8 cellular contexts compared by ENCODE assay signal in genomic region chr1:159826436-159827101, GRCh38. TPM values are rescaled to one million over a fixed set of nuclear protein-coding genes. Genes with fewer than 3 reads are reported as not detected.
DNase-seq lines count a peak whose midpoint lies in the region; ATAC-seq, FAIRE-seq and TF ChIP-seq lines count a peak whose summit lies in the region.

SLAMF8 (plus strand) TSS chr1:159826873; CDS start chr1:159826899, 26 bp downstream.

- H3K9me3 Mint-ChIP-seq in activated T-cell treated with anti-CD3 and anti-CD28 coated beads, Interleukin-2, amount 50 U/mL, for 72 hours = no peaks in the 10 kb centered on the region

- no peak for TF ChIP-seq CTCF in subcutaneous adipose tissue (IDR thresholded peaks at IDR 0.05; ENCODE audit: low read depth)
- TF ChIP-seq CTCF in kidney (IDR thresholded peaks at IDR 0.05; ENCODE audit: borderline replicate concordance, extremely low read depth, insufficient read depth) = no peak

- H3K36me3 Mint-ChIP-seq in activated T-cell treated with anti-CD3 and anti-CD28 coated beads, Interleukin-2, amount 50 U/mL, for 72 hours (ENCODE audit: insufficient read depth in 2 of 2) = peaks cover 0 to 1% of the 10 kb centered on the region in 2 donors

- no peaks in the 10 kb centered on the region for H3K9me3 ChIP-seq in kidney (ENCODE audit: control insufficient read depth in 1 of 2, low read length in 2 of 2)

- no peak within 1 kb of the TSS for H3K27ac ChIP-seq in kidney (ENCODE audit: low read depth in 2 of 2, low read length in 2 of 2)

- no peaks in the 10 kb centered on the region for H3K27me3 Mint-ChIP-seq in activated T-cell treated with anti-CD3 and anti-CD28 coated beads, Interleukin-2, amount 50 U/mL, for 72 hours (ENCODE audit: low read depth)

- H3K36me3 ChIP-seq in kidney (ENCODE audit: control insufficient read depth in 1 of 2, insufficient read depth in 2 of 2, low read length in 2 of 2) = no peaks in the 10 kb centered on the region

- ATAC-seq in Right ventricle myocardium inferior (peak; percentile 29), GM19452 (IDR thresholded peaks at IDR 0.05; ENCODE audit: unreplicated experiment) (no peak)
- peak; percentile 89 to 90 for ATAC-seq in activated T-cell treated with anti-CD3 and anti-CD28 coated beads, Interleukin-2, amount 50 U/mL, for 72 hours (replicated peaks in 1 of 2)

- H3K4me3 ChIP-seq in kidney (ENCODE audit: low read length in 2 of 2) = no peak within 1 kb of the TSS

- H3K4me1 Mint-ChIP-seq in activated T-cell treated with anti-CD3 and anti-CD28 coated beads, Interleukin-2, amount 50 U/mL, for 72 hours (ENCODE audit: low read depth) = peaks cover 59% of the 10 kb centered on the region

- peak within 1 kb of the TSS; percentile 18 for H3K27ac Mint-ChIP-seq in activated T-cell treated with anti-CD3 and anti-CD28 coated beads, Interleukin-2, amount 50 U/mL, for 72 hours

- FAIRE-seq in kidney (lab: Jason Lieb, UNC) = no peak

- H3K9ac ChIP-seq in kidney (ENCODE audit: low read length in 2 of 2) = no peak within 1 kb of the TSS

- peak within 1 kb of the TSS; percentile 19 to 68 for H3K4me3 Mint-ChIP-seq in activated T-cell treated with anti-CD3 and anti-CD28 coated beads, Interleukin-2, amount 50 U/mL, for 72 hours

- no peak for DNase-seq in Right ventricle myocardium inferior (ENCODE audit: missing footprints)
- no peak for DNase-seq in cardiac septum (ENCODE audit: low spot score)
- DNase-seq in activated T-cell treated with anti-CD3 and anti-CD28 coated beads, Interleukin-2, amount 50 U/mL, for 72 hours = peak; percentile 71 to 77
- no peak for DNase-seq in mesenteric fat pad (ENCODE audit: low spot score)
- no peak for DNase-seq in AG20443 (ENCODE audit: low spot score)
- no peak for DNase-seq in kidney

- peaks cover 0 to 2% of the 10 kb centered on the region in 2 donors for H3K4me1 ChIP-seq in kidney (ENCODE audit: control insufficient read depth in 1 of 2, insufficient read depth in 1 of 2, low read depth in 1 of 2, low read length in 2 of 2)

- intact Hi-C loops in Right ventricle myocardium inferior (cut with DNase I) = no loop called here
- intact Hi-C loops in cardiac septum (cut with DNase I) = no loop called here
- intact Hi-C loops in kidney (cut with DNase I) = no loop called here

RNA-seq across cellular contexts. Expression of gene SLAMF8, which starts in this region (rescaled TPM):
- total RNA-seq in Right ventricle myocardium inferior (1.6 TPM), cardiac septum (1.5 TPM), mesenteric fat pad (11.3 TPM), subcutaneous adipose tissue (10 to 100 TPM in 3 of 4 donors, 1 to 10 TPM in 1; 8.3 to 79.9 (median 14.4) TPM), kidney (12.0 TPM)
- under 1 TPM; 0.31 to 0.53 TPM for total RNA-seq in activated T-cell treated with anti-CD3 and anti-CD28 coated beads, Interleukin-2, amount 50 U/mL, for 72 hours
- polyA plus RNA-seq in kidney (ENCODE audit: insufficient read depth, low read depth, low replicate concordance) = 1.8 TPM

Comparison
In these comparisons a context has a peak if more than half of its experiments do, and no peak if none do; other contexts are left out.
1. Peak in DNase-seq and ATAC-seq in activated T-cell treated with anti-CD3 and anti-CD28 coated beads, Interleukin-2, amount 50 U/mL, for 72 hours; RNA of the gene not detected or under 1 TPM.